ENCODE assay signal across 8 cellular contexts in genomic region chr5:32329395-32329834, GRCh38. TPM values are rescaled to one million over a fixed set of nuclear protein-coding genes. Genes with fewer than 3 reads are reported as not detected.
DNase-seq lines count a peak whose midpoint lies in the region; ATAC-seq and TF ChIP-seq lines count a peak whose summit lies in the region.

No MANE protein-coding gene starts in this region.

- H3K27ac ChIP-seq in left lung: no peak overlapping the region

- no peaks in the 10 kb centered on the region for H3K27me3 ChIP-seq in left lung

- ATAC-seq in HG02588 (IDR thresholded peaks at IDR 0.05; ENCODE audit: unreplicated experiment) (peak; percentile 80), left lung (peak; percentile 86)

- H3K4me1 ChIP-seq in left lung: no peaks in the 10 kb centered on the region

- H3K4me3 ChIP-seq in left lung: no peak overlapping the region

- H3K36me3 ChIP-seq in left lung: no peaks in the 10 kb centered on the region

- intact Hi-C loops in left lung (cut with DNase I): no loop called here

- TF ChIP-seq CTCF in left lung (IDR thresholded peaks at IDR 0.05): peak; percentile 64 to 65

- no peaks in the 10 kb centered on the region for H3K9me3 ChIP-seq in left lung

- DNase-seq in NCI-H345 (lab: John Stamatoyannopoulos, UW): peak; percentile 30
- DNase-seq in NCI-H345 treated with DMSO at 0.1 percent for 48 hours (lab: John Stamatoyannopoulos, UW; ENCODE audit: unreplicated experiment): no peak
- peak; percentile 26 for DNase-seq in NCI-H2029 (lab: John Stamatoyannopoulos, UW)
- DNase-seq in activated CD4-positive, CD25-positive, alpha-beta regulatory T cell treated with anti-CD3 and anti-CD28 coated beads, Interleukin-2, amount 50 U/mL, for 16 hours (ENCODE audit: low read depth, low spot score): peak; percentile 9
- peak; percentile 81 for DNase-seq in cerebellum (ENCODE audit: low spot score)
- DNase-seq in left lung: peak in 1 of 2 donors; percentile 50
- DNase-seq in stimulated activated CD8-positive, alpha-beta memory T cell treated with anti-CD3 and anti-CD28 coated beads, Interleukin-12 subunit alpha, Interleukin-12 subunit beta, amount 100 ng/mL, for 1 hour (ENCODE audit: low read depth): peak; percentile 27

RNA-seq across cellular contexts. Expression of gene MTMR12, which starts 16.7 kb away (rescaled TPM):
- 20.2 TPM for total RNA-seq in cerebellum
- 10 to 100 TPM; 27.9 to 28.8 TPM for total RNA-seq in left lung
